ENCODE assay signal across 29 cellular contexts in the genomic region with DNA sequence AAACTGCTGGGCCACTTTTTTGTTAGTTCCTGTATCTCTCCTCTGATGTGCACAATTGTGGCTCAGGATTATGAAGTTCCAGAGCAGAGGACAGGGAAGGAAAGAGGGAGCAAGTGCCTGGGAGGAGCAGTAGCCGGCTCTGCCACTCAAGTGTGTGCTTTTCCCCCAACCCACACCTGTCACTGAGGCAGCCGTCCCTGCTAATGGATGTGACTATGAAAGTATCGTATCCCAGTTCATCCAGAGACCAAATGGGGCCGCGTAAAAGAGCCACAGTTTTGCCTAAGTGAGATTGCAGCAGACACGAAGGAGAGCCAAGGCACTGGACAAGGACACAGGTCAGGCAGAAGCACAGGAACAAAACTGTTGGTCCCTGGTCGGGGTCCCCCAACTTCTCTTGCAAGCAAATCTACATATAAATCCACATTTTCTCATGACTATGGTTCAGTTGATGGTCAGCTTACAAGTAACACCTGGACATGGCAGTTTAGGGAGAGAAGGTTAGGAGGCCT.
"Had no signal": no experiment of that assay in that cellular context is flagged by ENCODE, and none has a peak within 500 bp of the region (broad histone marks: within the 10 kb centered on the region; RNA-seq: fewer than 3 reads in every experiment).

No MANE protein-coding gene starts in this region.

- H3K36me3 Mint-ChIP-seq: brain, IgD-negative memory B cell, T-cell had no signal

- H3K4me1 Mint-ChIP-seq: activated B cell treated with CpG ODN at 0.5 μM for 24 hours had no signal

- H3K4me3 Mint-ChIP-seq: activated B cell treated with CpG ODN at 0.5 μM for 24 hours; activated CD4-positive, alpha-beta memory T cell treated with anti-CD3 and anti-CD28 coated beads, Interleukin-2, amount 10 ng/mL, durations not matched to agents 7 days and 5 days; activated T-cell treated with anti-CD3 and anti-CD28 coated beads, Interleukin-2, amount 50 U/mL, for 72 hours; brain; central memory CD8-positive, alpha-beta T cell; IgD-negative memory B cell; T-cell had no signal

- H3K4me2 ChIP-seq: KMS-11 had no signal

- H3K27ac ChIP-seq: KMS-11, SK-N-MC had no signal

- H3K9me3 Mint-ChIP-seq: activated B cell treated with CpG ODN at 0.5 μM for 24 hours; activated CD4-positive, alpha-beta memory T cell treated with anti-CD3 and anti-CD28 coated beads, Interleukin-2, amount 10 ng/mL, durations not matched to agents 7 days and 5 days; activated T-cell treated with anti-CD3 and anti-CD28 coated beads, Interleukin-2, amount 50 U/mL, for 72 hours; activated T-helper 2 cell treated with anti-CD3 and anti-CD28 coated beads, Interferon-gamma antibody, Interleukin-2, Interleukin-4, amounts not matched to agents 10 μg/mL and 5 μg/mL and 100 μg/mL, durations not matched to agents 14 hours and 24 hours and 36 hours; central memory CD8-positive, alpha-beta T cell; IgD-negative memory B cell; T-cell had no signal

- H3K4me3 ChIP-seq: SK-N-MC had no signal

- DNase-seq: activated B cell treated with CpG ODN at 0.5 μM for 24 hours; activated CD4-positive, alpha-beta memory T cell treated with anti-CD3 and anti-CD28 coated beads, Interleukin-2, amount 10 ng/mL, durations not matched to agents 7 days and 5 days; activated CD4-positive, alpha-beta T cell treated with anti-CD3 and anti-CD28 coated beads for 1 hour; activated CD4-positive, alpha-beta T cell treated with anti-CD3 and anti-CD28 coated beads, Interleukin-2, amount 50 U/mL, for 1 hour; activated gamma-delta T cell treated with Interleukin-2 at 50 U/mL for 16 hours; activated naive CD4-positive, alpha-beta T cell treated with anti-CD3 and anti-CD28 coated beads, Interleukin-2, amount 50 U/mL, for 16 hours; activated T-cell treated with anti-CD3 and anti-CD28 coated beads, Interleukin-2, amount 50 U/mL, for 72 hours; amygdala; MV-4-11; NCI-H1105; NCI-H1436; NCI-H1694 treated with DMSO at 0.1 percent for 48 hours; NCI-H2029 treated with DMSO at 0.1 percent for 48 hours; NCI-H345; NCI-H510A; NCI-H526 treated with DMSO at 0.1 percent for 48 hours; OCI-M1; RPMI8226; T-cell; T-helper 2 cell; T1000 had no signal

- ATAC-seq: activated T-cell treated with anti-CD3 and anti-CD28 coated beads, Interleukin-2, amount 50 U/mL, for 72 hours; Panc1; Right ventricle myocardium inferior; T-cell had no signal

- H3K27ac Mint-ChIP-seq: activated B cell treated with CpG ODN at 0.5 μM for 24 hours; activated CD4-positive, alpha-beta memory T cell treated with anti-CD3 and anti-CD28 coated beads, Interleukin-2, amount 10 ng/mL, durations not matched to agents 7 days and 5 days; activated T-cell treated with anti-CD3 and anti-CD28 coated beads, Interleukin-2, amount 50 U/mL, for 72 hours; activated T-helper 2 cell treated with anti-CD3 and anti-CD28 coated beads, Interferon-gamma antibody, Interleukin-2, Interleukin-4, amounts not matched to agents 10 μg/mL and 5 μg/mL and 100 μg/mL, durations not matched to agents 14 hours and 24 hours and 36 hours; IgD-negative memory B cell had no signal

- H3K27me3 Mint-ChIP-seq: central memory CD8-positive, alpha-beta T cell; T-cell had no signal

- H3K9ac ChIP-seq: KMS-11 had no signal
